ENCODE assay signal across 1 cellular context in the genomic region with DNA sequence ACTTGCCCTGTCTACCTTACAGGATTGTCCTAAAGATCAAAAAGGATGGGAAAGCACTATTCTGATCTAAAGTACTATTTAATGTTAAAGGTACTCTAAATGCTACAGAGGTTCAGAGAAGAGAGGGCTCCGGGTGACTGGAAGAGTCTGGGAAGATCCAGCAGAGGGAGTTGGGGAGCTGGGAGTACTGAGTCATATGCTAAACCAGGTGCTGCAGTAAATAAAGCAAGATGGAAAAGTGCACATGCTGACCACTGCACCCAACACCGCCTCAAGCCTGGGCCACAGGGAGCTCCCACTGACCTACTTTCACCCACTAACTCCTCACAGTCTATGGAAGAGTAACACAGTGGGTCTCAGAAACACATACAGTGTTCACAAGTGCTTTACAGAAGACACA.
TF ChIP-seq lines count a peak whose summit lies in the region.

No MANE protein-coding gene starts in this region.

TF ChIP-seq in HepG2, 621 proteins besides CTCF, POLR2A, EP300 and RAD21 (continued from another document):
- no peak for TF ChIP-seq GMEB2 (CRISPR knock-in tag; IDR thresholded peaks at IDR 0.05; ENCODE audit: low read depth)
- TF ChIP-seq ZNF747 (CRISPR knock-in tag; IDR thresholded peaks at IDR 0.05; ENCODE audit: borderline replicate concordance) = no peak
- TF ChIP-seq TFE3 (CRISPR knock-in tag; IDR thresholded peaks at IDR 0.05) = no peak
- TF ChIP-seq, protein P1, sequence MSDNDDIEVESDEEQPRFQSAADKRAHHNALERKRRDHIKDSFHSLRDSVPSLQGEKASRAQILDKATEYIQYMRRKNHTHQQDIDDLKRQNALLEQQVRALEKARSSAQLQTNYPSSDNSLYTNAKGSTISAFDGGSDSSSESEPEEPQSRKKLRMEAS (IDR thresholded peaks at IDR 0.05) = no peak
- no peak for TF ChIP-seq ZNF292 (CRISPR knock-in tag; IDR thresholded peaks at IDR 0.05; ENCODE audit: borderline replicate concordance, low read depth)
- TF ChIP-seq ZBTB33 (CRISPR knock-in tag; IDR thresholded peaks at IDR 0.05) = no peak
- no peak for TF ChIP-seq CHCHD3 (CRISPR knock-in tag; IDR thresholded peaks at IDR 0.05)
- TF ChIP-seq ARID2 (CRISPR knock-in tag; IDR thresholded peaks at IDR 0.05; ENCODE audit: borderline replicate concordance) = no peak
- no peak for TF ChIP-seq THYN1 (CRISPR knock-in tag; IDR thresholded peaks at IDR 0.05; ENCODE audit: borderline replicate concordance, low read depth)
- TF ChIP-seq, protein P2, sequence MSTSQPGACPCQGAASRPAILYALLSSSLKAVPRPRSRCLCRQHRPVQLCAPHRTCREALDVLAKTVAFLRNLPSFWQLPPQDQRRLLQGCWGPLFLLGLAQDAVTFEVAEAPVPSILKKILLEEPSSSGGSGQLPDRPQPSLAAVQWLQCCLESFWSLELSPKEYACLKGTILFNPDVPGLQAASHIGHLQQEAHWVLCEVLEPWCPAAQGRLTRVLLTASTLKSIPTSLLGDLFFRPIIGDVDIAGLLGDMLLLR (CRISPR knock-in tag; IDR thresholded peaks at IDR 0.05) = no peak
- TF ChIP-seq TRIM22 (IDR thresholded peaks at IDR 0.05) = no peak
- TF ChIP-seq SMC3 (IDR thresholded peaks at IDR 0.05; ENCODE audit: low read length) = peak; percentile 33; the same call in 1 of the 2 replicates
- TF ChIP-seq RBFOX2 (IDR thresholded peaks at IDR 0.05; ENCODE audit: low read depth, low read length) = no peak
- peak; percentile 63 for TF ChIP-seq FOSL2 (CRISPR knock-in tag; IDR thresholded peaks at IDR 0.05)
